In the genomic region with DNA sequence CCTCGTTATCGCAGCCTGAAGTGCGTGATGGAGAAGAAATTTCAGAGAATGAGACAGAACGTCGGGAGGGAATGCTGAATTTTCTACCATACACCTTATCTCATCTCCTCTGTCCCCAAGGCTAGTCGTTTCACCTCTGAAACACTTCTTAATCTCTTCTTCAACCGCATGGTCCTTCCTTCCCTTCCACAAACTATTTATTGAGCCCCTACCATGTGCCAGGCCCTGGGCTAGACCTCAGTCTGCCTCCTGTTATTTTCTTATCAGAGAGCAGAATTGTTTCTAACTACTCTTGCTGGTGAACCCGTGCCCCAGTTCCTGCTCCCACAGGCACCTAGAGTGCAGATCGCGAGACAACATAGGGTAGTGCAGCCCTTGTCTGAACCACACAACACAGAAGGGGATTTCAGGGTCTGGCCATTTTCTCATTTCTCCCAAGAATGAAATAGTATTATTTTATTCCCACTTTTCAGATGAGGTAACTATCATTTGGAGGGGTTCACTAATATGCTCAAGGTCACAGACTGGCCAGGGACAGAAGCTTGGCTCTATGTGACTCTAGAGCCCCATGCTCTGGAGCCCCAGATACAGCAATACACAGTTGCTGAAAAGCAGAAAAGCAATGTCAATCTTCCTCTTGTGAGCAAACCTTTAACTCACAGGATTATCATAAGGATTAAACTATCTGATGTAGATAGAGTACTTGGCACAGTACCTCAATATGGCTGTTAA, we compare ENCODE assay signal across 8 cellular contexts. TPM values are rescaled to one million over a fixed set of nuclear protein-coding genes. Genes with fewer than 3 reads are reported as not detected.
DNase-seq lines count a peak whose midpoint lies in the region; TF ChIP-seq lines count a peak whose summit lies in the region.

No MANE protein-coding gene starts in this region.

- H3K9me3 ChIP-seq in OCI-LY7 (ENCODE audit: low read length) (no peaks in the 10 kb centered on the region), colonic mucosa (no peaks in the 10 kb centered on the region), muscle layer of duodenum (ENCODE audit: control insufficient read depth in 1 of 2, low read length in 2 of 2) (no peaks in the 10 kb centered on the region)

- DNase-seq in NCI-H1092 treated with DMSO at 0.1 percent for 48 hours (lab: John Stamatoyannopoulos, UW), result peak; percentile 68
- no peak for DNase-seq in NCI-H1092 (lab: John Stamatoyannopoulos, UW)
- DNase-seq in OCI-LY7 (ENCODE audit: low spot score), result no peak
- peak; percentile 30 for DNase-seq in colonic mucosa
- DNase-seq in ureter (ENCODE audit: low spot score), result no peak
- DNase-seq in NCI-H2227 treated with DMSO at 0.1 percent for 48 hours (lab: John Stamatoyannopoulos, UW), result no peak
- DNase-seq in hippocampal formation (lab: John Stamatoyannopoulos, UW), result no peak

- H3K36me3 ChIP-seq in OCI-LY7 (ENCODE audit: insufficient read depth, low read length) (peaks cover 12% of the 10 kb centered on the region), colonic mucosa (no peaks in the 10 kb centered on the region), muscle layer of duodenum (ENCODE audit: control insufficient read depth in 1 of 2, insufficient read depth in 2 of 2, low read length in 2 of 2) (peaks cover 19 to 20% of the 10 kb centered on the region in 2 donors)

- peak overlapping the region; percentile 74; the same call in 1 of the 2 replicates for H2AFZ ChIP-seq in OCI-LY7 (ENCODE audit: low read length)

- CTCF ChIA-PET in OCI-LY7 (lab: Charles Lee; ENCODE audit: unreplicated experiment), result no interaction called here

- peaks cover 32% of the 10 kb centered on the region for H3K79me2 ChIP-seq in OCI-LY7 (ENCODE audit: insufficient read depth, low read depth, low read length)

- H3K4me1 ChIP-seq in OCI-LY7 (ENCODE audit: insufficient read depth, low read length, poor library complexity, severe bottlenecking), result peaks cover 14% of the 10 kb centered on the region
- peaks cover 12% of the 10 kb centered on the region for H3K4me1 ChIP-seq in colonic mucosa
- peaks cover 14 to 35% of the 10 kb centered on the region in 2 donors for H3K4me1 ChIP-seq in muscle layer of duodenum (ENCODE audit: control insufficient read depth in 1 of 2, insufficient read depth in 2 of 2, low read length in 2 of 2)

- H3K27me3 ChIP-seq in colonic mucosa, result no peaks in the 10 kb centered on the region
- H3K27me3 ChIP-seq in muscle layer of duodenum (ENCODE audit: low read depth, low read length), result no peaks in the 10 kb centered on the region

- H3K4me3 ChIP-seq in OCI-LY7 (ENCODE audit: low read depth, low read length, poor library complexity, severe bottlenecking), result peak overlapping the region; percentile 95
- peak overlapping the region; percentile 99 for H3K4me3 ChIP-seq in colonic mucosa
- H3K4me3 ChIP-seq in muscle layer of duodenum (ENCODE audit: low read depth in 1 of 2, low read length in 2 of 2), result peak overlapping the region; percentile 65 to 90

- intact Hi-C loops in OCI-LY7 (cut with micrococcal nuclease; ENCODE audit: unreplicated experiment) (loop anchor here (2.0 to 5.0 kb wide), 2 partner anchors 32 to 71 kb away; a partner anchor contains a TSS), colonic mucosa (cut with DNase I) (no loop called here)

- peaks cover 12% of the 10 kb centered on the region for H4K20me1 ChIP-seq in OCI-LY7 (ENCODE audit: insufficient read depth, low read length)

- POLR2A ChIA-PET in OCI-LY7 (lab: Charles Lee), result interaction anchor here (1.1 kb wide), 1 partner anchor 31 kb away, joined by 4 read pairs; a partner anchor contains a TSS

- no peak for TF ChIP-seq CTCF in OCI-LY7 (conservative IDR thresholded peaks at IDR 0.05; ENCODE audit: low read length)
- TF ChIP-seq CTCF in colonic mucosa (IDR thresholded peaks at IDR 0.05), result no peak

- H3K4me2 ChIP-seq in OCI-LY7 (ENCODE audit: low read length), result peak overlapping the region; percentile 82

- peak overlapping the region; percentile 67 to 88 for H3K9ac ChIP-seq in colonic mucosa (ENCODE audit: low read depth in 2 of 2, low read length in 2 of 2)

- H3K9me2 ChIP-seq in OCI-LY7 (ENCODE audit: insufficient read depth, low read length), result no peaks in the 10 kb centered on the region

- BruUV-seq in OCI-LY7 (replicated peaks; lab: Mats Ljungman, UMichigan), result no TSS peak

- no peak overlapping the region for H3K27ac ChIP-seq in OCI-LY7 (ENCODE audit: low read depth, low read length, poor library complexity, severe bottlenecking)
- peak overlapping the region; percentile 93 for H3K27ac ChIP-seq in colonic mucosa
- no peak overlapping the region for H3K27ac ChIP-seq in muscle layer of duodenum (ENCODE audit: low read length)

RNA-seq across cellular contexts. Expression of a gene that starts 0.6 kb away (rescaled TPM):
- 49.4 and 55.2 TPM in 2 replicates for total RNA-seq in OCI-LY7 (2014; rRNA removed; shearing (Covaris generic))
- total RNA-seq in OCI-LY7 (2022) (55.0 and 57.4 TPM in 2 replicates), colonic mucosa (10 to 100 TPM; 82.1 to 82.7 TPM), ureter (86.0 TPM)

RNA-seq across cellular contexts. Expression of a gene that starts 8.3 kb away (rescaled TPM):
- total RNA-seq in OCI-LY7 (2014; rRNA removed; shearing (Covaris generic)), result 12.8 and 14.5 TPM in 2 replicates
- total RNA-seq in OCI-LY7 (2022) (19.3 and 22.2 TPM in 2 replicates), colonic mucosa (10 to 100 TPM; 22.2 to 23.4 TPM), ureter (142 TPM)

RNA-seq across cellular contexts. Expression of a gene that starts 31.7 kb away (rescaled TPM):
- 33.9 and 35.7 TPM in 2 replicates for total RNA-seq in OCI-LY7 (2014; rRNA removed; shearing (Covaris generic))
- 46.2 and 46.5 TPM in 2 replicates for total RNA-seq in OCI-LY7 (2022)
- total RNA-seq in colonic mucosa, result 10 to 100 TPM; 28.7 to 29.6 TPM
- 35.4 TPM for total RNA-seq in ureter

RNA-seq across cellular contexts. Expression of a gene that starts 48.5 kb away (rescaled TPM):
- total RNA-seq in OCI-LY7 (2014; rRNA removed; shearing (Covaris generic)), result 92.4 and 99.3 TPM in 2 replicates
- total RNA-seq in OCI-LY7 (2022) (75.5 and 83.9 TPM in 2 replicates), colonic mucosa (100 to 1,000 TPM; 117 to 134 TPM), ureter (50.7 TPM)

Comparison
In these comparisons a context has a peak if more than half of its experiments do, and no peak if none do; other contexts are left out.
1. DNase-seq: peak in NCI-H1092 treated with DMSO at 0.1 percent for 48 hours (single experiment) and colonic mucosa (single experiment); none in NCI-H1092 (single experiment), OCI-LY7 (single experiment), ureter (single experiment), NCI-H2227 treated with DMSO at 0.1 percent for 48 hours (single experiment) and hippocampal formation (0 of 2).
2. Peak in every context shown above with its lines, with median percentiles within 50 percentile points of each other: H3K4me3 ChIP-seq.